Comparison of ENCODE assay signal across 8 cellular contexts in genomic region chr3:195900426-195901355, GRCh38. TPM values are rescaled to one million over a fixed set of nuclear protein-coding genes. Genes with fewer than 3 reads are reported as not detected.
DNase-seq lines count a peak whose midpoint lies in the region; ATAC-seq and TF ChIP-seq lines count a peak whose summit lies in the region.

No MANE protein-coding gene starts in this region.

- DNase-seq in activated effector memory CD4-positive, alpha-beta T cell treated with anti-CD3 and anti-CD28 coated beads, Interleukin-2, amount 50 U/mL, for 16 hours = peak; percentile 71
- DNase-seq in right atrium auricular region (ENCODE audit: low spot score) (peak; percentile 80), NCI-H82 treated with DMSO at 0.1 percent for 48 hours (lab: John Stamatoyannopoulos, UW; ENCODE audit: unreplicated experiment) (no peak), lower leg skin (ENCODE audit: low spot score in 2 of 2) (no peak)
- peak; percentile 46 to 61 for DNase-seq in stimulated activated CD4-positive, alpha-beta T cell treated with anti-CD3 and anti-CD28 coated beads, Interleukin-2, amount 100 ng/mL, for 24 hours

- H3K4me2 ChIP-seq in BLaER1 (peak overlapping the region; percentile 94), Loucy (ENCODE audit: low read depth, low read length, poor library complexity, severe bottlenecking) (peak overlapping the region; percentile 74)

- no peaks in the 10 kb centered on the region for H3K27me3 ChIP-seq in BLaER1
- no peaks in the 10 kb centered on the region for H3K27me3 ChIP-seq in Loucy (ENCODE audit: insufficient read depth, low read length, poor library complexity, severe bottlenecking)
- H3K27me3 ChIP-seq in right atrium auricular region = no peaks in the 10 kb centered on the region

- H2AFZ ChIP-seq in Loucy (ENCODE audit: low read length) = no peak overlapping the region

- peak overlapping the region; percentile 72 for H3K9ac ChIP-seq in BLaER1
- H3K9ac ChIP-seq in Loucy (ENCODE audit: low read depth, low read length, poor library complexity, severe bottlenecking) = peak overlapping the region; percentile 46

- peaks cover 82% of the 10 kb centered on the region for H3K79me2 ChIP-seq in Loucy (ENCODE audit: insufficient read depth, low read length)

- no peak for TF ChIP-seq POLR2A in lower leg skin (IDR thresholded peaks at IDR 0.05)

- no peaks in the 10 kb centered on the region for H3F3A ChIP-seq in Loucy (ENCODE audit: low read depth)

- peaks cover 24% of the 10 kb centered on the region for H4K20me1 ChIP-seq in BLaER1
- peaks cover 7% of the 10 kb centered on the region for H4K20me1 ChIP-seq in Loucy (ENCODE audit: insufficient read depth, low read length, poor library complexity, severe bottlenecking)

- peaks cover 99% of the 10 kb centered on the region for H3K4me1 ChIP-seq in BLaER1
- H3K4me1 ChIP-seq in Loucy (ENCODE audit: insufficient read depth, low read length, poor library complexity, severe bottlenecking) = peaks cover 70% of the 10 kb centered on the region
- H3K4me1 ChIP-seq in right atrium auricular region = peaks cover 0 to 61% of the 10 kb centered on the region in 2 donors

- intact Hi-C loops in lower leg skin (cut with DNase I; ENCODE audit: low total_unique reads) = no loop called here

- H3K4me3 ChIP-seq in BLaER1 = peak overlapping the region; percentile 42
- H3K4me3 ChIP-seq in Loucy (ENCODE audit: low read length, poor library complexity, severe bottlenecking) = peak overlapping the region; percentile 46
- H3K4me3 ChIP-seq in right atrium auricular region = no peak overlapping the region
- no peak overlapping the region for H3K4me3 ChIP-seq in lower leg skin (ENCODE audit: low read depth, poor library complexity, severe bottlenecking)

- H3K9me3 ChIP-seq in BLaER1 (no peaks in the 10 kb centered on the region), Loucy (ENCODE audit: insufficient read depth, low read depth, low read length) (no peaks in the 10 kb centered on the region), right atrium auricular region (no peaks in the 10 kb centered on the region)

- TF ChIP-seq CTCF in Loucy (conservative IDR thresholded peaks at IDR 0.05; ENCODE audit: low read length) = no peak
- TF ChIP-seq CTCF in right atrium auricular region (IDR thresholded peaks at IDR 0.05) = no peak
- TF ChIP-seq CTCF in lower leg skin (IDR thresholded peaks at IDR 0.05) = no peak

- ATAC-seq in GM19468 (IDR thresholded peaks at IDR 0.05; ENCODE audit: extremely low read depth, unreplicated experiment) = peak; percentile 42

- H3K36me3 ChIP-seq in BLaER1 = no peaks in the 10 kb centered on the region
- no peaks in the 10 kb centered on the region for H3K36me3 ChIP-seq in Loucy (ENCODE audit: insufficient read depth, low read length)
- H3K36me3 ChIP-seq in right atrium auricular region = no peaks in the 10 kb centered on the region

- 65 to 85% methylated on average over 16 to 20 of the region's 23 CpGs for WGBS in lower leg skin, 2 donors

- H3K27ac ChIP-seq in BLaER1 (peak overlapping the region; percentile 79), right atrium auricular region (peak overlapping the region; percentile 66 to 80)

- no peaks in the 10 kb centered on the region for H3K9me2 ChIP-seq in Loucy (replicated peaks; ENCODE audit: low read depth, low read length)

RNA-seq across cellular contexts. Expression of gene TNK2, which starts 7.7 kb away (rescaled TPM):
- total RNA-seq in right atrium auricular region (10 to 100 TPM; 26.5 to 38.6 TPM), lower leg skin (100 to 1,000 TPM in 1 of 4 donors, 10 to 100 TPM in 3; 42.3 to 105 (median 53.1) TPM)

Comparison
In these comparisons a context has a peak if more than half of its experiments do, and no peak if none do; other contexts are left out.
1. H3K4me3 ChIP-seq: peak in BLaER1 (single experiment) and Loucy (single experiment); none in right atrium auricular region (0 of 2) and lower leg skin (single experiment).
2. DNase-seq: peak in activated effector memory CD4-positive, alpha-beta T cell treated with anti-CD3 and anti-CD28 coated beads, Interleukin-2, amount 50 U/mL, for 16 hours (single experiment), right atrium auricular region (single experiment) and stimulated activated CD4-positive, alpha-beta T cell treated with anti-CD3 and anti-CD28 coated beads, Interleukin-2, amount 100 ng/mL, for 24 hours (2 of 2); none in NCI-H82 treated with DMSO at 0.1 percent for 48 hours (single experiment) and lower leg skin (0 of 2).